Comparison of ENCODE assay signal across 25 cellular contexts in the genomic region with DNA sequence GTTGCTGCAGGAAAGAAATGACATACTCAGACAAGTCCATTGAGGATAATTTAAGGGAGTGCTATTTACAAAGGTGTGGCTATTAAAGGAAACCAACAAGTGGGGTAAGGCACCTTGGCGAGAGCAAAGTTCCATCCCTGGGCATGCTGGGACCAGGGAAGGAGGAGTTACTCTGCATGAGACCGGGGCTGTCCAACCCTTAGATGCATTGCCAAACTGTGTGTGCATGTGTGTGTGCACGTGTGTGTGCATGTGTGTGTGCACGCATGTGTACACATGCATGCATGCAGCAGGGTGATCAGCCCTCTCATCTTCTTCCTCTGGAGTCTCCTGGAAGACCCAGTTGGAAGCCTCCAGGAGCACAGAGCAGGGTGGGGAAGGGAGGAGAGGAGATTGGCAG.
"Had no signal": no experiment of that assay in that cellular context is flagged by ENCODE, and none has a peak within 500 bp of the region (broad histone marks: within the 10 kb centered on the region; RNA-seq: fewer than 3 reads in every experiment).

No MANE protein-coding gene starts in this region.

- H3K36me3 ChIP-seq: brain microvascular endothelial cell, SJSA1 had no signal

- H3K4me3 ChIP-seq: SJSA1 had no signal

- DNase-seq: activated B cell treated with CpG ODN at 0.5 μM for 24 hours; activated CD4-positive, alpha-beta memory T cell treated with anti-CD3 and anti-CD28 coated beads, Interleukin-2, amount 10 ng/mL, durations not matched to agents 7 days and 5 days; activated CD4-positive, alpha-beta T cell treated with anti-CD3 and anti-CD28 coated beads for 1 hour; activated CD4-positive, alpha-beta T cell treated with anti-CD3 and anti-CD28 coated beads, Interleukin-2, amount 10 ng/mL, durations not matched to agents 24 days and 14 days; activated gamma-delta T cell; activated naive CD4-positive, alpha-beta T cell treated with anti-CD3 and anti-CD28 coated beads for 36 hours; activated T-cell treated with anti-CD3 and anti-CD28 coated beads for 4 hours; activated T-cell treated with anti-CD3 and anti-CD28 coated beads, Interleukin-2, amount 50 U/mL, for 48 hours; amygdala; brain microvascular endothelial cell; IMR-90; Kasumi-1; KBM-7; NCI-H1105 treated with DMSO at 0.1 percent for 48 hours; NCI-H1436 treated with DMSO at 0.1 percent for 48 hours; NCI-H187; NCI-H2081; NCI-H446; NCI-H524; SHP77; SW 1271 had no signal

- H3K27ac ChIP-seq: brain microvascular endothelial cell, SJSA1 had no signal

- H3K27ac Mint-ChIP-seq: activated B cell treated with CpG ODN at 0.5 μM for 24 hours; activated CD4-positive, alpha-beta memory T cell treated with anti-CD3 and anti-CD28 coated beads, Interleukin-2, amount 10 ng/mL, durations not matched to agents 7 days and 5 days; activated CD4-positive, alpha-beta T cell treated with anti-CD3 and anti-CD28 coated beads, Interleukin-2, amount 10 ng/mL, durations not matched to agents 24 days and 14 days; activated naive CD4-positive, alpha-beta T cell treated with anti-CD3 and anti-CD28 coated beads for 36 hours; activated naive CD8-positive, alpha-beta T cell; activated T-helper 17 cell treated with anti-CD3 and anti-CD28 coated beads, Interleukin-2, amount 50 U/mL, for 72 hours had no signal

- H3K4me3 Mint-ChIP-seq: activated B cell treated with CpG ODN at 0.5 μM for 24 hours; activated CD4-positive, alpha-beta memory T cell treated with anti-CD3 and anti-CD28 coated beads, Interleukin-2, amount 10 ng/mL, durations not matched to agents 7 days and 5 days; activated CD4-positive, alpha-beta T cell treated with anti-CD3 and anti-CD28 coated beads, Interleukin-2, amount 10 ng/mL, durations not matched to agents 24 days and 14 days; activated naive CD4-positive, alpha-beta T cell treated with anti-CD3 and anti-CD28 coated beads for 36 hours; activated naive CD8-positive, alpha-beta T cell; activated T-helper 17 cell treated with anti-CD3 and anti-CD28 coated beads, Interleukin-2, amount 50 U/mL, for 72 hours had no signal

- H3K9me3 ChIP-seq: SJSA1 had no signal

- H3K9me3 Mint-ChIP-seq: activated B cell treated with CpG ODN at 0.5 μM for 24 hours; activated CD4-positive, alpha-beta memory T cell treated with anti-CD3 and anti-CD28 coated beads, Interleukin-2, amount 10 ng/mL, durations not matched to agents 7 days and 5 days; activated CD4-positive, alpha-beta T cell treated with anti-CD3 and anti-CD28 coated beads, Interleukin-2, amount 10 ng/mL, durations not matched to agents 24 days and 14 days; activated naive CD4-positive, alpha-beta T cell treated with anti-CD3 and anti-CD28 coated beads for 36 hours; activated T-helper 17 cell treated with anti-CD3 and anti-CD28 coated beads, Interleukin-2, amount 50 U/mL, for 72 hours had no signal

- H3K27me3 ChIP-seq: brain microvascular endothelial cell had no signal

- ATAC-seq: activated T-helper 17 cell treated with anti-CD3 and anti-CD28 coated beads, Interleukin-2, amount 50 U/mL, for 72 hours; SK-N-SH treated with all-trans-retinoic acid at 6 μM for 48 hours had no signal

- H3K4me1 Mint-ChIP-seq: activated B cell treated with CpG ODN at 0.5 μM for 24 hours; activated CD4-positive, alpha-beta memory T cell treated with anti-CD3 and anti-CD28 coated beads, Interleukin-2, amount 10 ng/mL, durations not matched to agents 7 days and 5 days; activated CD4-positive, alpha-beta T cell treated with anti-CD3 and anti-CD28 coated beads, Interleukin-2, amount 10 ng/mL, durations not matched to agents 24 days and 14 days; activated T-helper 17 cell treated with anti-CD3 and anti-CD28 coated beads, Interleukin-2, amount 50 U/mL, for 72 hours had no signal

- H3K4me1 ChIP-seq: SJSA1 had no signal
